Comparison of ENCODE assay signal across 19 cellular contexts in the genomic region with DNA sequence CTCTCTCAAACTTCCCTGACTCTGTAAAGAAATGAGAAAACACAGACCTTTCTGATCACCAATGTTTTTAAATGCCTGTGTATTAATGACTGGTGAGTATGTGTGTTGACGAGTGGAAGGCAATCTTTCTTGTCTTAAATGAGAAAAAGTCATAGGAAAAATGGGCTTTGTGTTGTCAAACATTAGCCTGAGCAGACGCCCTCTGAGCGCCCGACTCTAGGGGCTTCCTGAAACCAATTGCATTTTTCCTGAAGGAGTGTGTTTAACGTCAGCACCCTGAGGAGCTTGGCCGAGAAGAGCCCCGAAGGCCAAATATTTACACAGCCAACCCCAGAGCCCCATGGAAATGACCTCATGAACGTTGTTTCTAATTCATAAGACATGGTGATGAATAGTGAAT.
DNase-seq lines count a peak whose midpoint lies in the region; TF ChIP-seq lines count a peak whose summit lies in the region.
"Had no signal": no experiment of that assay in that cellular context is flagged by ENCODE, and none has a peak within 500 bp of the region (broad histone marks: within the 10 kb centered on the region; RNA-seq: fewer than 3 reads in every experiment).

No MANE protein-coding gene starts in this region.

- no peaks in the 10 kb centered on the region for H3K9me2 ChIP-seq in hepatocyte (replicated peaks; ENCODE audit: insufficient read depth)

- H3K27ac Mint-ChIP-seq in type B pancreatic cell = peak overlapping the region; percentile 9
- H3K27ac Mint-ChIP-seq: B cell; CD4-positive, CD25-positive, alpha-beta regulatory T cell; CD8-positive, alpha-beta T cell had no signal

- H3K9me3 ChIP-seq in hepatocyte (ENCODE audit: low read depth) = peaks cover 15% of the 10 kb centered on the region
- peaks cover 3% of the 10 kb centered on the region for H3K9me3 ChIP-seq in muscle layer of colon (ENCODE audit: low read length)
- H3K9me3 ChIP-seq: Caco-2 had no signal

- 48% methylated on average over 8 of the region's 8 CpGs for WGBS in hepatocyte (ENCODE audit: low lambda C conversion rate, missing lambda C conversion rate)

- H2AFZ ChIP-seq in hepatocyte = no peak overlapping the region
- H2AFZ ChIP-seq: GM23248 had no signal

- H3K4me3 ChIP-seq in hepatocyte (no peak overlapping the region), muscle layer of colon (ENCODE audit: low read depth in 1 of 2, low read length in 2 of 2) (no peak overlapping the region)
- H3K4me3 ChIP-seq: BLaER1, GM23248 had no signal

- H3K36me3 ChIP-seq in hepatocyte (replicated peaks; ENCODE audit: insufficient read depth, low read depth) (no peaks in the 10 kb centered on the region), muscle layer of colon (ENCODE audit: insufficient read depth, low read length) (no peaks in the 10 kb centered on the region)
- H3K36me3 ChIP-seq: BLaER1 had no signal

- H3K36me3 Mint-ChIP-seq in type B pancreatic cell = no peaks in the 10 kb centered on the region
- H3K36me3 Mint-ChIP-seq: CD4-positive, CD25-positive, alpha-beta regulatory T cell; CD8-positive, alpha-beta T cell had no signal

- H4K20me1 ChIP-seq in hepatocyte (ENCODE audit: insufficient read depth, poor library complexity, severe bottlenecking) = no peaks in the 10 kb centered on the region
- H4K20me1 ChIP-seq: BLaER1 had no signal

- intact Hi-C loops in posterior vena cava (cut with DNase I) = no loop called here

- peaks cover 11% of the 10 kb centered on the region for H3K27me3 Mint-ChIP-seq in type B pancreatic cell

- peak overlapping the region; percentile 77 for H3K27ac ChIP-seq in hepatocyte
- peak overlapping the region; percentile 46 for H3K27ac ChIP-seq in muscle layer of colon (ENCODE audit: low read depth, low read length)
- H3K27ac ChIP-seq: BLaER1, C4-2B, GM23248 had no signal

- H3K4me1 Mint-ChIP-seq in type B pancreatic cell (ENCODE audit: unreplicated experiment) = no peaks in the 10 kb centered on the region
- H3K4me1 Mint-ChIP-seq: B cell; CD4-positive, CD25-positive, alpha-beta regulatory T cell had no signal

- H3K27me3 ChIP-seq in hepatocyte (no peaks in the 10 kb centered on the region), muscle layer of colon (ENCODE audit: control insufficient read depth in 1 of 2, insufficient read depth in 2 of 2, low read length in 2 of 2) (no peaks in the 10 kb centered on the region)
- H3K27me3 ChIP-seq: BLaER1 had no signal

- H3K4me1 ChIP-seq in hepatocyte (ENCODE audit: insufficient read depth) = no peaks in the 10 kb centered on the region
- H3K4me1 ChIP-seq in muscle layer of colon (ENCODE audit: insufficient read depth, low read length) = peaks cover 30% of the 10 kb centered on the region
- H3K4me1 ChIP-seq: BLaER1, Caco-2 had no signal

- no peaks in the 10 kb centered on the region for H3K79me2 ChIP-seq in hepatocyte

- peak overlapping the region; percentile 3 for H3K4me3 Mint-ChIP-seq in type B pancreatic cell
- H3K4me3 Mint-ChIP-seq: B cell; CD4-positive, CD25-positive, alpha-beta regulatory T cell; CD8-positive, alpha-beta T cell had no signal

- peak overlapping the region; percentile 32 for H3K4me2 ChIP-seq in hepatocyte
- H3K4me2 ChIP-seq: BLaER1 had no signal

- DNase-seq in DMS53 treated with DMSO at 0.1 percent for 48 hours (lab: John Stamatoyannopoulos, UW; ENCODE audit: unreplicated experiment) (peak; percentile 4), hepatocyte (ENCODE audit: low spot score) (no peak), type B pancreatic cell (ENCODE audit: extremely low spot score, unreplicated experiment) (no peak), HCEC 1CT (no peak), NCI-H2171 treated with DMSO at 0.1 percent for 48 hours (lab: John Stamatoyannopoulos, UW) (no peak), posterior vena cava (ENCODE audit: low spot score) (no peak), A172 (ENCODE audit: low spot score) (no peak)
- DNase-seq: Caco-2; CD4-positive, CD25-positive, alpha-beta regulatory T cell; CD8-positive, alpha-beta T cell; DMS153; DMS79 treated with DMSO at 0.1 percent for 48 hours; GF-D8; GM23248; H7 had no signal

- TF ChIP-seq CTCF in hepatocyte (IDR thresholded peaks at IDR 0.05; ENCODE audit: poor library complexity) (no peak), type B pancreatic cell (conservative IDR thresholded peaks at IDR 0.05) (no peak)

- H3K9ac ChIP-seq in muscle layer of colon (ENCODE audit: low read length) = no peak overlapping the region
- H3K9ac ChIP-seq: BLaER1, GM23248 had no signal

- peaks cover 10% of the 10 kb centered on the region for H3K9me3 Mint-ChIP-seq in type B pancreatic cell
